In the genomic region with DNA sequence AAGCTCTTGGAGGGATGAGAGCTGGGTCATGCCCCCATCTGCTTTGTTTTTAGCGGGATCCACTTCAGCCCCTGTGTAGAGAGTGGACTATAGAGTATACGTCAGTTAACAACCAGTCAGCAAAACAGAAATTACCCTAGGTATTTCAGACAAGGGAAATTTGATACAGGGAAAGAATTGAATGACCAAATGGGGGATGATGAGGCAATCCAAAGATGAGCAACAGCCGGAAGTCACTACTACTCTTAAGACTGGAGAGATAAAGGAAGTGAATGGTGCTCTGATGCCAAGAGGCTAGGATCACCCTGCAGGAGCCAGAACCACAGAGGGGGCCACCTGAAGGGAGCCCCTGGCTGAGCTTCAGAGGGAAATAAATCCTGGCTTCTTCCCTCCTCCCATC, we compare ENCODE assay signal across 17 cellular contexts. TPM values are rescaled to one million over a fixed set of nuclear protein-coding genes. Genes with fewer than 3 reads are reported as not detected.
A peak's percentile ranks its signal among the peaks of the same experiment; 100 is the strongest.
DNase-seq lines count a peak whose midpoint lies in the region; ATAC-seq, FAIRE-seq and TF ChIP-seq lines count a peak whose summit lies in the region.
"Had no signal": no experiment of that assay in that cellular context is flagged by ENCODE, and none has a peak within 500 bp of the region (broad histone marks: within the 10 kb centered on the region; RNA-seq: fewer than 3 reads in every experiment).

No MANE protein-coding gene starts in this region.

- no peaks in the 10 kb centered on the region for H3K9me3 ChIP-seq in K562 (replicated peaks; ENCODE audit: control insufficient read depth, insufficient read depth, low read depth, low read length)
- no peaks in the 10 kb centered on the region for H3K9me3 ChIP-seq in osteoblast (ENCODE audit: low read depth, low read length)
- H3K9me3 ChIP-seq: gastroesophageal sphincter, lower lobe of right lung had no signal

- no peaks in the 10 kb centered on the region for H3K9me3 Mint-ChIP-seq in stimulated activated naive B cell treated with anti-CD40 and anti-IgM and Interleukin-4, amounts not matched to agents 10 μg/mL and 1 μg/mL and 100 μg/mL, for 72 hours
- H3K9me3 Mint-ChIP-seq in activated naive CD8-positive, alpha-beta T cell treated with anti-CD3 and anti-CD28 coated beads for 36 hours = no peaks in the 10 kb centered on the region
- H3K9me3 Mint-ChIP-seq: activated T-cell treated with anti-CD3 and anti-CD28 coated beads, Interleukin-2, amount 50 U/mL, for 72 hours; H9 had no signal

- TF ChIP-seq EP300 in K562 (IDR thresholded peaks at IDR 0.05; ENCODE audit: low read length) = no peak

- ATAC-seq in K562 = no peak
- no peak for ATAC-seq in HG03045 (IDR thresholded peaks at IDR 0.05; ENCODE audit: unreplicated experiment)
- no peak for ATAC-seq in stimulated activated naive B cell treated with anti-CD40 and anti-IgM and Interleukin-4, amounts not matched to agents 10 μg/mL and 1 μg/mL and 100 μg/mL, for 72 hours (replicated peaks)
- ATAC-seq: activated T-cell treated with anti-CD3 and anti-CD28 coated beads, Interleukin-2, amount 50 U/mL, for 72 hours; gastroesophageal sphincter; lower lobe of right lung; sciatic nerve had no signal

- H3K27ac Mint-ChIP-seq in stimulated activated naive B cell treated with anti-CD40 and anti-IgM and Interleukin-4, amounts not matched to agents 10 μg/mL and 1 μg/mL and 100 μg/mL, for 72 hours = no peak overlapping the region
- H3K27ac Mint-ChIP-seq in activated naive CD8-positive, alpha-beta T cell treated with anti-CD3 and anti-CD28 coated beads for 36 hours = no peak overlapping the region
- H3K27ac Mint-ChIP-seq: activated T-cell treated with anti-CD3 and anti-CD28 coated beads, Interleukin-2, amount 50 U/mL, for 72 hours; H9 had no signal

- BruUV-seq in K562 (replicated peaks; lab: Mats Ljungman, UMichigan) = no TSS peak

- no peaks in the 10 kb centered on the region for H3K36me3 ChIP-seq in K562 (ENCODE audit: control insufficient read depth, insufficient read depth, low read length)
- peaks cover 6% of the 10 kb centered on the region for H3K36me3 ChIP-seq in osteoblast (ENCODE audit: insufficient read depth, low read length)

- in situ Hi-C loops in K562 (cut with MboI) = no loop called here

- H3K4me1 ChIP-seq in K562 (replicated peaks in 1 of 2; ENCODE audit: control insufficient read depth in 2 of 2, insufficient read depth in 2 of 2, low read length in 2 of 2) (peaks cover 0 to 5% of the 10 kb centered on the region in 2 experiments; a peak in 1 of 5 replicates), osteoblast (ENCODE audit: insufficient read depth, low read length) (peaks cover 11% of the 10 kb centered on the region)

- no peaks in the 10 kb centered on the region for H3K79me2 ChIP-seq in K562 (ENCODE audit: control insufficient read depth, insufficient read depth, low read length)
- H3K79me2 ChIP-seq in osteoblast (ENCODE audit: insufficient read depth, low read length) = no peaks in the 10 kb centered on the region

- CTCF ChIA-PET in K562 (lab: Yijun Ruan, JAX; ENCODE audit: low intra/inter-chr PET ratio) = no interaction called here

- TF ChIP-seq CTCF in K562 (IDR thresholded peaks at IDR 0.05 in 2 of 3, conservative IDR thresholded peaks at IDR 0.05 in 1 of 3; ENCODE audit: insufficient read depth in 2 of 3, low read depth in 1 of 3, low read length in 3 of 3) (no peak), osteoblast (IDR thresholded peaks at IDR 0.05; ENCODE audit: extremely low read depth, low read depth, low read length) (no peak)

- H3K9me1 ChIP-seq in K562 (ENCODE audit: control insufficient read depth, insufficient read depth, low read length) = no peaks in the 10 kb centered on the region

- intact Hi-C loops in K562 (cut with micrococcal nuclease) = no loop called here

- H3K9ac ChIP-seq in K562 (ENCODE audit: insufficient read depth in 1 of 2, low read depth in 2 of 2, low read length in 2 of 2) = no peak overlapping the region

- POLR2A ChIA-PET in K562 (lab: Yijun Ruan, JAX) = interaction anchor here (0.6 to 1.1 kb wide), 3 partner anchors 9 to 271 kb away, joined by 3 read pairs; partner anchors contain the start of gene PARP3

- H3K4me1 Mint-ChIP-seq in stimulated activated naive B cell treated with anti-CD40 and anti-IgM and Interleukin-4, amounts not matched to agents 10 μg/mL and 1 μg/mL and 100 μg/mL, for 72 hours = peaks cover 0 to 5% of the 10 kb centered on the region in 2 donors
- no peaks in the 10 kb centered on the region for H3K4me1 Mint-ChIP-seq in activated naive CD8-positive, alpha-beta T cell treated with anti-CD3 and anti-CD28 coated beads for 36 hours

- H2AFZ ChIP-seq in K562 (ENCODE audit: low read depth, low read length) (no peak overlapping the region), osteoblast (ENCODE audit: low read length) (no peak overlapping the region)

- H4K20me1 ChIP-seq in K562 (replicated peaks; ENCODE audit: control insufficient read depth, insufficient read depth, low read length) = no peaks in the 10 kb centered on the region
- H4K20me1 ChIP-seq in osteoblast (ENCODE audit: insufficient read depth, low read length) = no peaks in the 10 kb centered on the region

- DNase-seq in DMS 273 (lab: John Stamatoyannopoulos, UW; ENCODE audit: unreplicated experiment) (peak; percentile 26), DMS 273 treated with DMSO at 0.1 percent for 48 hours (lab: John Stamatoyannopoulos, UW) (no peak), NCI-H524 treated with DMSO at 0.1 percent for 48 hours (lab: John Stamatoyannopoulos, UW) (peak; percentile 21), K562 (ENCODE audit: extremely low read depth in 1 of 4, low spot score in 3 of 4) (no peak), osteoblast (ENCODE audit: insufficient read length, low spot score, missing footprints) (peak; percentile 98)
- DNase-seq in stimulated activated naive B cell treated with anti-CD40 and anti-IgM and Interleukin-4, amounts not matched to agents 10 μg/mL and 1 μg/mL and 100 μg/mL, for 72 hours = no peak
- no peak for DNase-seq in activated naive CD8-positive, alpha-beta T cell treated with anti-CD3 and anti-CD28 coated beads for 36 hours
- DNase-seq: activated T-cell treated with anti-CD3 and anti-CD28 coated beads, Interleukin-2, amount 50 U/mL, for 72 hours; central memory CD4-positive, alpha-beta T cell; H9; lower lobe of right lung; NCI-H446 treated with DMSO at 0.1 percent for 48 hours had no signal

- no peak overlapping the region for H3K4me3 Mint-ChIP-seq in stimulated activated naive B cell treated with anti-CD40 and anti-IgM and Interleukin-4, amounts not matched to agents 10 μg/mL and 1 μg/mL and 100 μg/mL, for 72 hours
- H3K4me3 Mint-ChIP-seq in activated naive CD8-positive, alpha-beta T cell treated with anti-CD3 and anti-CD28 coated beads for 36 hours = no peak overlapping the region

- H3K27ac ChIP-seq in K562 (ENCODE audit: extremely low read depth, low read depth, low read length) = no peak overlapping the region
- H3K27ac ChIP-seq in osteoblast (ENCODE audit: low read depth, low read length) = peak overlapping the region; percentile 48
- H3K27ac ChIP-seq: 22Rv1, gastroesophageal sphincter, lower lobe of right lung had no signal

- H3K4me3 ChIP-seq in K562 (no peak overlapping the region), osteoblast (ENCODE audit: insufficient read depth, low read length) (no peak overlapping the region)
- H3K4me3 ChIP-seq: gastroesophageal sphincter, lower lobe of right lung had no signal

- peaks cover 32 to 34% of the 10 kb centered on the region in 2 donors for H3K27me3 Mint-ChIP-seq in stimulated activated naive B cell treated with anti-CD40 and anti-IgM and Interleukin-4, amounts not matched to agents 10 μg/mL and 1 μg/mL and 100 μg/mL, for 72 hours
- peaks cover 33% of the 10 kb centered on the region for H3K27me3 Mint-ChIP-seq in activated naive CD8-positive, alpha-beta T cell treated with anti-CD3 and anti-CD28 coated beads for 36 hours

- no peak for FAIRE-seq in K562 (lab: Jason Lieb, UNC)
- FAIRE-seq: TTC549 had no signal

- no peak for TF ChIP-seq RAD21 in K562 (CRISPR knock-in tag; conservative IDR thresholded peaks at IDR 0.05 in 1 of 2, IDR thresholded peaks at IDR 0.05 in 1 of 2)

- H3K27me3 ChIP-seq in K562 (ENCODE audit: control insufficient read depth in 2 of 2, insufficient read depth in 2 of 2, low read length in 2 of 2) (peaks cover 0 to 4% of the 10 kb centered on the region in 2 experiments; a peak in 2 of 5 replicates), osteoblast (ENCODE audit: insufficient read depth, low read length) (no peaks in the 10 kb centered on the region)
- H3K27me3 ChIP-seq: gastroesophageal sphincter had no signal

- peaks cover under 1 to 18% of the 10 kb centered on the region in 2 donors for H3K36me3 Mint-ChIP-seq in stimulated activated naive B cell treated with anti-CD40 and anti-IgM and Interleukin-4, amounts not matched to agents 10 μg/mL and 1 μg/mL and 100 μg/mL, for 72 hours
- H3K36me3 Mint-ChIP-seq in activated naive CD8-positive, alpha-beta T cell treated with anti-CD3 and anti-CD28 coated beads for 36 hours = no peaks in the 10 kb centered on the region

- no peak for TF ChIP-seq POLR2A in K562 (conservative IDR thresholded peaks at IDR 0.05)

- WGBS in K562 (ENCODE audit: insufficient coverage, low coverage, missing lambda C conversion rate) = 0% methylated on average over 3 of the region's 3 CpGs

- no peak overlapping the region for H3K4me2 ChIP-seq in K562 (ENCODE audit: insufficient read depth, low read length)
- H3K4me2 ChIP-seq in osteoblast (ENCODE audit: insufficient read depth, low read length) = peak overlapping the region; percentile 30

RNA-seq across cellular contexts. Expression of gene GPR62, which starts 1.7 kb away (rescaled TPM):
- total RNA-seq in K562 (2011; cell fraction: chromatin; rRNA removed; ENCODE audit: low replicate concordance) = not detected in 2 replicates
- total RNA-seq in K562 (2011; cell fraction: nucleolus; rRNA removed) = not detected in 2 replicates
- not detected in 2 replicates for total RNA-seq in K562 (2011; cell fraction: nucleoplasm; rRNA removed)
- total RNA-seq in K562 (2014; rRNA removed) (not detected in 2 replicates), K562 (2014; rRNA removed; fragmentation: Illumina TruSeq; extraction: Trizol) (not detected in 2 replicates), K562 (2015; rRNA removed; fragmentation: Illumina TruSeq; extraction: Trizol) (not detected in 2 replicates), K562 (2021) (not detected in 2 replicates), osteoblast (under 0.01 TPM in 1 of 2 replicates, not detected in the other)
- polyA plus RNA-seq in K562 (2011; rRNA removed) (not detected in 2 replicates), K562 (2014; fragmentation: Illumina TruSeq; extraction: Trizol) (not detected in 2 replicates), K562 (2014; fragmentation: Nextera tagmentation; extraction: Ambion mirVana) (not detected), K562 (2014; rRNA removed) (not detected in 2 replicates)
- polyA plus RNA-seq in K562 (2011; cell fraction: cytosol; rRNA removed) = not detected in 2 replicates
- polyA plus RNA-seq in K562 (2011; cell fraction: nucleus; rRNA removed) = not detected in 2 replicates
- polyA plus RNA-seq in K562 (2012) = not detected in 2 replicates
- not detected in 2 replicates for polyA minus RNA-seq in K562 (2011; rRNA and poly(A)+ RNA removed)
- polyA minus RNA-seq in K562 (2011; cell fraction: cytosol; rRNA and poly(A)+ RNA removed) = not detected in 2 replicates
- not detected in 2 replicates for polyA minus RNA-seq in K562 (2011; cell fraction: nucleus; rRNA and poly(A)+ RNA removed)
- total RNA-seq in activated naive CD8-positive, alpha-beta T cell treated with anti-CD3 and anti-CD28 coated beads for 36 hours = not detected
- total RNA-seq: lower lobe of right lung had no signal

RNA-seq across cellular contexts. Expression of gene PARP3, which starts 11.3 kb away (rescaled TPM):
- total RNA-seq in K562 (2011; cell fraction: chromatin; rRNA removed; ENCODE audit: low replicate concordance) = 9.0 and 16.5 TPM in 2 replicates
- total RNA-seq in K562 (2011; cell fraction: nucleolus; rRNA removed) = 9.3 and 12.5 TPM in 2 replicates
- 3.1 and 7.1 TPM in 2 replicates for total RNA-seq in K562 (2011; cell fraction: nucleoplasm; rRNA removed)
- total RNA-seq in K562 (2014; rRNA removed) = 5.2 and 6.2 TPM in 2 replicates
- 1.9 and 2.2 TPM in 2 replicates for total RNA-seq in K562 (2014; rRNA removed; fragmentation: Illumina TruSeq; extraction: Trizol)
- total RNA-seq in K562 (2015; rRNA removed; fragmentation: Illumina TruSeq; extraction: Trizol) = 4.6 and 4.7 TPM in 2 replicates
- 4.8 and 6.5 TPM in 2 replicates for total RNA-seq in K562 (2021)
- 3.7 and 6.6 TPM in 2 replicates for polyA plus RNA-seq in K562 (2011; rRNA removed)
- 4.4 and 5.4 TPM in 2 replicates for polyA plus RNA-seq in K562 (2011; cell fraction: cytosol; rRNA removed)
- 39.5 and 39.6 TPM in 2 replicates for polyA plus RNA-seq in K562 (2011; cell fraction: nucleus; rRNA removed)
- polyA plus RNA-seq in K562 (2012) = 6.4 and 11.7 TPM in 2 replicates
- polyA plus RNA-seq in K562 (2014; fragmentation: Illumina TruSeq; extraction: Trizol) = 4.5 and 5.3 TPM in 2 replicates
- under 1 TPM; 0.46 to 0.55 TPM for polyA plus RNA-seq in K562 (2014; fragmentation: Nextera tagmentation; extraction: Ambion mirVana)
- polyA plus RNA-seq in K562 (2014; rRNA removed) = 6.6 TPM in 2 replicates
- 1.5 and 1.6 TPM in 2 replicates for polyA minus RNA-seq in K562 (2011; rRNA and poly(A)+ RNA removed)
- polyA minus RNA-seq in K562 (2011; cell fraction: cytosol; rRNA and poly(A)+ RNA removed) = 2.4 and 3.8 TPM in 2 replicates
- 4.3 and 6.9 TPM in 2 replicates for polyA minus RNA-seq in K562 (2011; cell fraction: nucleus; rRNA and poly(A)+ RNA removed)
- total RNA-seq in osteoblast = 39.2 and 46.0 TPM in 2 replicates
- 10 to 100 TPM; 13.9 to 15.6 TPM for total RNA-seq in activated naive CD8-positive, alpha-beta T cell treated with anti-CD3 and anti-CD28 coated beads for 36 hours

RNA-seq across cellular contexts. Expression of gene RRP9, which starts 11.7 kb away (rescaled TPM):
- total RNA-seq in K562 (2011; cell fraction: chromatin; rRNA removed; ENCODE audit: low replicate concordance) = 6.5 and 24.7 TPM in 2 replicates
- total RNA-seq in K562 (2011; cell fraction: nucleolus; rRNA removed) = 19.2 and 29.0 TPM in 2 replicates
- total RNA-seq in K562 (2011; cell fraction: nucleoplasm; rRNA removed) = 10.9 and 13.5 TPM in 2 replicates
- total RNA-seq in K562 (2014; rRNA removed) = 62.6 and 68.5 TPM in 2 replicates
- total RNA-seq in K562 (2014; rRNA removed; fragmentation: Illumina TruSeq; extraction: Trizol) = 15.7 and 29.1 TPM in 2 replicates
- total RNA-seq in K562 (2015; rRNA removed; fragmentation: Illumina TruSeq; extraction: Trizol) = 48.9 and 52.4 TPM in 2 replicates
- total RNA-seq in K562 (2021) = 64.1 and 67.0 TPM in 2 replicates
- 20.3 and 23.1 TPM in 2 replicates for polyA plus RNA-seq in K562 (2011; rRNA removed)
- polyA plus RNA-seq in K562 (2011; cell fraction: cytosol; rRNA removed) = 32.4 and 70.8 TPM in 2 replicates
- polyA plus RNA-seq in K562 (2011; cell fraction: nucleus; rRNA removed) = 30.2 and 46.3 TPM in 2 replicates
- 30.1 and 55.6 TPM in 2 replicates for polyA plus RNA-seq in K562 (2012)
- 45.9 and 55.5 TPM in 2 replicates for polyA plus RNA-seq in K562 (2014; fragmentation: Illumina TruSeq; extraction: Trizol)
- 10 to 100 TPM in 1 of 2 experiments, 1 to 10 TPM in 1; 5.2 to 12.9 TPM for polyA plus RNA-seq in K562 (2014; fragmentation: Nextera tagmentation; extraction: Ambion mirVana)
- 62.1 and 64.4 TPM in 2 replicates for polyA plus RNA-seq in K562 (2014; rRNA removed)
- 9.2 and 19.8 TPM in 2 replicates for polyA minus RNA-seq in K562 (2011; rRNA and poly(A)+ RNA removed)
- polyA minus RNA-seq in K562 (2011; cell fraction: cytosol; rRNA and poly(A)+ RNA removed) = 16.3 and 26.0 TPM in 2 replicates
- 3.8 and 4.8 TPM in 2 replicates for polyA minus RNA-seq in K562 (2011; cell fraction: nucleus; rRNA and poly(A)+ RNA removed)
- 18.0 and 20.6 TPM in 2 replicates for total RNA-seq in osteoblast
- total RNA-seq in activated naive CD8-positive, alpha-beta T cell treated with anti-CD3 and anti-CD28 coated beads for 36 hours = 10 to 100 TPM; 74.0 to 83.0 TPM

RNA-seq across cellular contexts. Expression of gene PCBP4, which starts 13.8 kb away (rescaled TPM):
- total RNA-seq in K562 (2011; cell fraction: chromatin; rRNA removed; ENCODE audit: low replicate concordance) = 3.7 and 14.0 TPM in 2 replicates
- 5.8 and 7.8 TPM in 2 replicates for total RNA-seq in K562 (2011; cell fraction: nucleolus; rRNA removed)
- total RNA-seq in K562 (2011; cell fraction: nucleoplasm; rRNA removed) = 4.6 and 5.4 TPM in 2 replicates
- total RNA-seq in K562 (2014; rRNA removed) (4.6 and 4.9 TPM in 2 replicates), K562 (2014; rRNA removed; fragmentation: Illumina TruSeq; extraction: Trizol) (0.73 and 0.93 TPM in 2 replicates), K562 (2015; rRNA removed; fragmentation: Illumina TruSeq; extraction: Trizol) (1.6 and 2.1 TPM in 2 replicates), K562 (2021) (4.7 and 5.7 TPM in 2 replicates), osteoblast (19.7 and 22.4 TPM in 2 replicates)
- polyA plus RNA-seq in K562 (2011; rRNA removed) (3.1 and 5.5 TPM in 2 replicates), K562 (2014; fragmentation: Illumina TruSeq; extraction: Trizol) (2.6 and 4.7 TPM in 2 replicates), K562 (2014; fragmentation: Nextera tagmentation; extraction: Ambion mirVana) (under 1 TPM; 0.06 to 0.07 TPM), K562 (2014; rRNA removed) (5.8 and 6.4 TPM in 2 replicates)
- polyA plus RNA-seq in K562 (2011; cell fraction: cytosol; rRNA removed) = 4.5 and 7.3 TPM in 2 replicates
- polyA plus RNA-seq in K562 (2011; cell fraction: nucleus; rRNA removed) = 15.9 and 21.8 TPM in 2 replicates
- 3.7 and 10.9 TPM in 2 replicates for polyA plus RNA-seq in K562 (2012)
- 1.3 and 1.9 TPM in 2 replicates for polyA minus RNA-seq in K562 (2011; rRNA and poly(A)+ RNA removed)
- 1.4 and 1.6 TPM in 2 replicates for polyA minus RNA-seq in K562 (2011; cell fraction: cytosol; rRNA and poly(A)+ RNA removed)
- 1.9 and 3.9 TPM in 2 replicates for polyA minus RNA-seq in K562 (2011; cell fraction: nucleus; rRNA and poly(A)+ RNA removed)
- 1 to 10 TPM; 4.5 to 5.6 TPM for total RNA-seq in activated naive CD8-positive, alpha-beta T cell treated with anti-CD3 and anti-CD28 coated beads for 36 hours

RNA-seq across cellular contexts. Expression of gene ABHD14B, which starts 20.4 kb away (rescaled TPM):
- 33.5 and 88.4 TPM in 2 replicates for total RNA-seq in K562 (2011; cell fraction: chromatin; rRNA removed; ENCODE audit: low replicate concordance)
- 69.5 and 79.0 TPM in 2 replicates for total RNA-seq in K562 (2011; cell fraction: nucleolus; rRNA removed)
- 83.9 and 125 TPM in 2 replicates for total RNA-seq in K562 (2011; cell fraction: nucleoplasm; rRNA removed)
- total RNA-seq in K562 (2014; rRNA removed) = 46.5 and 78.4 TPM in 2 replicates
- total RNA-seq in K562 (2014; rRNA removed; fragmentation: Illumina TruSeq; extraction: Trizol) = 27.4 and 28.3 TPM in 2 replicates
- 33.7 and 34.0 TPM in 2 replicates for total RNA-seq in K562 (2015; rRNA removed; fragmentation: Illumina TruSeq; extraction: Trizol)
- 65.2 and 68.0 TPM in 2 replicates for total RNA-seq in K562 (2021)
- 107 and 114 TPM in 2 replicates for polyA plus RNA-seq in K562 (2011; rRNA removed)
- polyA plus RNA-seq in K562 (2011; cell fraction: cytosol; rRNA removed) = 153 and 233 TPM in 2 replicates
- 82.3 and 118 TPM in 2 replicates for polyA plus RNA-seq in K562 (2011; cell fraction: nucleus; rRNA removed)
- polyA plus RNA-seq in K562 (2012) = 58.2 and 103 TPM in 2 replicates
- 72.2 and 86.5 TPM in 2 replicates for polyA plus RNA-seq in K562 (2014; fragmentation: Illumina TruSeq; extraction: Trizol)
- polyA plus RNA-seq in K562 (2014; fragmentation: Nextera tagmentation; extraction: Ambion mirVana) = 10 to 100 TPM; 10.6 to 11.7 TPM
- 80.5 and 87.3 TPM in 2 replicates for polyA plus RNA-seq in K562 (2014; rRNA removed)
- polyA minus RNA-seq in K562 (2011; rRNA and poly(A)+ RNA removed) = 50.4 and 76.8 TPM in 2 replicates
- 38.9 and 39.4 TPM in 2 replicates for polyA minus RNA-seq in K562 (2011; cell fraction: cytosol; rRNA and poly(A)+ RNA removed)
- polyA minus RNA-seq in K562 (2011; cell fraction: nucleus; rRNA and poly(A)+ RNA removed) = 26.3 and 30.1 TPM in 2 replicates
- total RNA-seq in osteoblast = 38.7 and 44.2 TPM in 2 replicates
- total RNA-seq in activated naive CD8-positive, alpha-beta T cell treated with anti-CD3 and anti-CD28 coated beads for 36 hours = 10 to 100 TPM; 58.7 to 59.6 TPM

Comparison
In these comparisons a context has a peak if more than half of its experiments do, and no peak if none do; other contexts are left out.
1. DNase-seq: peak in DMS 273 (single experiment), NCI-H524 treated with DMSO at 0.1 percent for 48 hours (single experiment) and osteoblast (single experiment); none in DMS 273 treated with DMSO at 0.1 percent for 48 hours (single experiment), K562 (0 of 4), stimulated activated naive B cell treated with anti-CD40 and anti-IgM and Interleukin-4, amounts not matched to agents 10 μg/mL and 1 μg/mL and 100 μg/mL, for 72 hours (single experiment) and activated naive CD8-positive, alpha-beta T cell treated with anti-CD3 and anti-CD28 coated beads for 36 hours (single experiment).